In genomic region chr2:120952318-120952717, GRCh38 we compare ENCODE assay signal across 19 cellular contexts.
DNase-seq lines count a peak whose midpoint lies in the region; ATAC-seq and TF ChIP-seq lines count a peak whose summit lies in the region.
"Had no signal": no experiment of that assay in that cellular context is flagged by ENCODE, and none has a peak within 500 bp of the region (broad histone marks: within the 10 kb centered on the region; RNA-seq: fewer than 3 reads in every experiment).

No MANE protein-coding gene starts in this region.

- no peaks in the 10 kb centered on the region for H3K9me3 ChIP-seq in SK-N-SH
- no peaks in the 10 kb centered on the region for H3K9me3 ChIP-seq in SJSA1 (replicated peaks)
- no peaks in the 10 kb centered on the region for H3K9me3 ChIP-seq in vagina
- H3K9me3 ChIP-seq in gastrocnemius medialis = no peaks in the 10 kb centered on the region

- TF ChIP-seq CTCF in SK-N-SH (IDR thresholded peaks at IDR 0.05) (no peak), fibroblast of mammary gland (conservative IDR thresholded peaks at IDR 0.05; ENCODE audit: control insufficient read depth, insufficient read depth, low read depth, low read length) (no peak), vagina (IDR thresholded peaks at IDR 0.05) (no peak), gastrocnemius medialis (IDR thresholded peaks at IDR 0.05 in 4 of 5, conservative IDR thresholded peaks at IDR 0.05 in 1 of 5) (no peak)

- TF ChIP-seq EP300 in SK-N-SH (IDR thresholded peaks at IDR 0.05; ENCODE audit: borderline replicate concordance in 1 of 2, low read depth in 1 of 2, low read length in 1 of 2) = no peak

- H3K4me3 ChIP-seq in SK-N-SH (ENCODE audit: low read depth in 2 of 2, low read length in 1 of 2) (no peak overlapping the region), SJSA1 (no peak overlapping the region), fibroblast of mammary gland (ENCODE audit: control insufficient read depth, low read depth, low read length) (no peak overlapping the region), vagina (no peak overlapping the region), gastrocnemius medialis (no peak overlapping the region)
- H3K4me3 ChIP-seq: cardiac muscle cell had no signal

- no peak for DNase-seq in SK-N-SH
- DNase-seq in SJSA1 (ENCODE audit: low read depth in 1 of 2, low spot score in 2 of 2) = peak; percentile 90 to 92
- DNase-seq in fibroblast of mammary gland (ENCODE audit: low read depth) = peak; percentile 66
- DNase-seq in posterior vena cava (ENCODE audit: low spot score) = peak; percentile 69
- no peak for DNase-seq in vagina (ENCODE audit: extremely low spot score in 2 of 2)
- DNase-seq in gastrocnemius medialis = no peak
- DNase-seq: 8988T; activated CD4-positive, alpha-beta memory T cell treated with anti-CD3 and anti-CD28 coated beads for 36 hours; activated T-cell treated with anti-CD3 and anti-CD28 coated beads, Interleukin-2, amount 50 U/mL, for 1 hour; CD8-positive, alpha-beta memory T cell; DMS79 treated with DMSO at 0.1 percent for 48 hours; midbrain; NCI-H2029; PC-3; stimulated activated naive CD4-positive, alpha-beta T cell had no signal

- POLR2A ChIA-PET in SK-N-SH (lab: Yijun Ruan, JAX) = no interaction called here

- H3K27ac ChIP-seq in SK-N-SH (ENCODE audit: low read depth in 2 of 2, low read length in 1 of 2) = peak overlapping the region in 1 of 2 experiments; percentile 27; a peak in 1 of 4 replicates
- H3K27ac ChIP-seq in SJSA1 = peak overlapping the region; percentile 76
- H3K27ac ChIP-seq in vagina = no peak overlapping the region
- H3K27ac ChIP-seq in gastrocnemius medialis = no peak overlapping the region
- H3K27ac ChIP-seq: cardiac muscle cell had no signal

- H3K79me2 ChIP-seq in SK-N-SH (ENCODE audit: insufficient read depth) = peaks cover 9% of the 10 kb centered on the region; the same call in 1 of the 2 replicates

- H3K27me3 ChIP-seq in SK-N-SH (ENCODE audit: insufficient read depth) (no peaks in the 10 kb centered on the region), SJSA1 (replicated peaks) (no peaks in the 10 kb centered on the region), vagina (no peaks in the 10 kb centered on the region), gastrocnemius medialis (no peaks in the 10 kb centered on the region)
- H3K27me3 ChIP-seq: cardiac muscle cell had no signal

- no peak overlapping the region for H2AFZ ChIP-seq in SK-N-SH (ENCODE audit: low read depth)

- no peak for TF ChIP-seq RAD21 in SK-N-SH (IDR thresholded peaks at IDR 0.05; ENCODE audit: low read length)

- no peaks in the 10 kb centered on the region; the same call in 1 of the 2 replicates for H4K20me1 ChIP-seq in SK-N-SH (ENCODE audit: insufficient read depth)

- no peaks in the 10 kb centered on the region for H3K9me2 ChIP-seq in SK-N-SH

- TF ChIP-seq POLR2A in vagina (IDR thresholded peaks at IDR 0.05) = no peak
- TF ChIP-seq POLR2A in gastrocnemius medialis (IDR thresholded peaks at IDR 0.05) = no peak

- intact Hi-C loops in posterior vena cava (cut with DNase I) = no loop called here
- intact Hi-C loops in vagina (cut with DNase I) = no loop called here
- intact Hi-C loops in gastrocnemius medialis (cut with DNase I; ENCODE audit: low total_unique reads) = no loop called here

- ATAC-seq in SK-N-SH treated with all-trans-retinoic acid at 6 μM for 48 hours (peak; percentile 72), HG02870 (IDR thresholded peaks at IDR 0.05; ENCODE audit: unreplicated experiment) (no peak), gastrocnemius medialis (no peak)
- ATAC-seq: esophagus mucosa, PC-3 had no signal

- no peak overlapping the region for H3K9ac ChIP-seq in SK-N-SH

- peaks cover 4% of the 10 kb centered on the region for H3F3A ChIP-seq in SK-N-SH (replicated peaks; ENCODE audit: insufficient read depth)

- 66% methylated on average over 7 of the region's 9 CpGs for WGBS in SK-N-SH (ENCODE audit: low lambda C conversion rate)

- in situ Hi-C loops in gastrocnemius medialis (cut with MboI; ENCODE audit: low sequenced_read_pairs in 4 of 4) = no loop called here

- no peak overlapping the region for H3K4me2 ChIP-seq in SK-N-SH

- peaks cover 0 to 2% of the 10 kb centered on the region in 2 experiments for H3K36me3 ChIP-seq in SK-N-SH (replicated peaks in 1 of 2; ENCODE audit: control insufficient read depth in 1 of 2, insufficient read depth in 2 of 2, low read length in 1 of 2)
- H3K36me3 ChIP-seq in SJSA1 = peaks cover 74% of the 10 kb centered on the region
- no peaks in the 10 kb centered on the region for H3K36me3 ChIP-seq in vagina
- H3K36me3 ChIP-seq in gastrocnemius medialis = no peaks in the 10 kb centered on the region
- H3K36me3 ChIP-seq: cardiac muscle cell had no signal

- CTCF ChIA-PET in SK-N-SH (lab: Yijun Ruan, JAX) = interaction anchor here (0.6 to 1.4 kb wide), 4 partner anchors 108 to 257 kb away, joined by 3 read pairs; partner anchors contain the start of gene GLI2

- H3K4me1 ChIP-seq in SK-N-SH (ENCODE audit: control insufficient read depth in 1 of 2, insufficient read depth in 2 of 2, low read depth in 1 of 2, low read length in 1 of 2) (peaks cover 4 to 41% of the 10 kb centered on the region in 2 experiments; a peak in 1 of 4 replicates), SJSA1 (replicated peaks) (peaks cover 29% of the 10 kb centered on the region), vagina (no peaks in the 10 kb centered on the region), gastrocnemius medialis (peaks cover 10 to 19% of the 10 kb centered on the region in 2 donors)

TF ChIP-seq in SK-N-SH treated with all-trans-retinoic acid at 6 μM for 48 hours, 23 proteins besides CTCF, POLR2A, EP300 and RAD21:
- TF ChIP-seq CSDC2 (CRISPR knock-in tag; IDR thresholded peaks at IDR 0.05) = no peak
- TF ChIP-seq PPARA (CRISPR knock-in tag; IDR thresholded peaks at IDR 0.05; ENCODE audit: borderline replicate concordance) = no peak
- TF ChIP-seq RARB (CRISPR knock-in tag; IDR thresholded peaks at IDR 0.05) = no peak
- no peak for TF ChIP-seq ZNF565 (CRISPR knock-in tag; conservative IDR thresholded peaks at IDR 0.05; ENCODE audit: low read depth)
- TF ChIP-seq CREB5 (CRISPR knock-in tag; IDR thresholded peaks at IDR 0.05; ENCODE audit: low read depth) = no peak
- TF ChIP-seq ZC3H10 (CRISPR knock-in tag; IDR thresholded peaks at IDR 0.05) = no peak
- no peak for TF ChIP-seq ZFP3 (CRISPR knock-in tag; IDR thresholded peaks at IDR 0.05)
- no peak for TF ChIP-seq ZNF70 (CRISPR knock-in tag; IDR thresholded peaks at IDR 0.05)
- no peak for TF ChIP-seq ZNF8 (CRISPR knock-in tag; IDR thresholded peaks at IDR 0.05)
- TF ChIP-seq ZFP30 (CRISPR knock-in tag; IDR thresholded peaks at IDR 0.05) = no peak
- TF ChIP-seq ESRRG (CRISPR knock-in tag; IDR thresholded peaks at IDR 0.05) = no peak
- TF ChIP-seq ISL1 (CRISPR knock-in tag; IDR thresholded peaks at IDR 0.05) = no peak
- TF ChIP-seq TCF4 (CRISPR knock-in tag; IDR thresholded peaks at IDR 0.05; ENCODE audit: borderline replicate concordance) = no peak
- TF ChIP-seq ARNTL (CRISPR knock-in tag; IDR thresholded peaks at IDR 0.05; ENCODE audit: borderline replicate concordance, low read depth) = no peak
- TF ChIP-seq TOX (CRISPR knock-in tag; IDR thresholded peaks at IDR 0.05; ENCODE audit: borderline replicate concordance) = no peak

TF ChIP-seq in SK-N-SH, 30 proteins besides CTCF, POLR2A, EP300 and RAD21:
- TF ChIP-seq NRF1 (IDR thresholded peaks at IDR 0.05; ENCODE audit: low read depth, low read length) (no peak), MEF2A (IDR thresholded peaks at IDR 0.05; ENCODE audit: borderline replicate concordance, low read depth) (no peak)

Comparison
In these comparisons a context has a peak if more than half of its experiments do, and no peak if none do; other contexts are left out.
1. DNase-seq: peak in SJSA1 (2 of 2), fibroblast of mammary gland (single experiment) and posterior vena cava (single experiment); none in SK-N-SH (single experiment), vagina (0 of 2) and gastrocnemius medialis (0 of 2).